In genomic region chr10:115827650-115828049, GRCh38 we compare ENCODE assay signal across 1 cellular context.
TF ChIP-seq lines count a peak whose summit lies in the region.

No MANE protein-coding gene starts in this region.

TF ChIP-seq in IMR-90, 13 proteins besides CTCF, POLR2A, EP300 and RAD21 (continued from another document):
- no peak for TF ChIP-seq USF2 (IDR thresholded peaks at IDR 0.05; ENCODE audit: low read depth, low read length)
- TF ChIP-seq RCOR1 (IDR thresholded peaks at IDR 0.05; ENCODE audit: insufficient replicate concordance, low read length) = no peak
- TF ChIP-seq NFE2L2 (IDR thresholded peaks at IDR 0.05; ENCODE audit: low read depth, low read length) = no peak
- TF ChIP-seq CHD1 (IDR thresholded peaks at IDR 0.05; ENCODE audit: low read depth, low read length) = no peak
- no peak for TF ChIP-seq MAZ (IDR thresholded peaks at IDR 0.05; ENCODE audit: borderline replicate concordance, low read depth, low read length)
- no peak for TF ChIP-seq CEBPB (IDR thresholded peaks at IDR 0.05; ENCODE audit: low read depth, low read length)
- no peak for TF ChIP-seq MXI1 (IDR thresholded peaks at IDR 0.05; ENCODE audit: borderline replicate concordance, low read depth, low read length)
- TF ChIP-seq SMC3 (IDR thresholded peaks at IDR 0.05; ENCODE audit: low read depth, low read length) = no peak
- TF ChIP-seq RFX5 (IDR thresholded peaks at IDR 0.05; ENCODE audit: low read depth, low read length) = no peak
- TF ChIP-seq BHLHE40 (IDR thresholded peaks at IDR 0.05; ENCODE audit: low read depth, low read length) = no peak
- no peak for TF ChIP-seq ELK1 (IDR thresholded peaks at IDR 0.05; ENCODE audit: borderline replicate concordance, low read depth, low read length)
- no peak for TF ChIP-seq MAFK (IDR thresholded peaks at IDR 0.05; ENCODE audit: low read depth, low read length)
TF ChIP-seq in IMR-90: peak in this region for 0.
